1 cellular context compared by ENCODE assay signal in genomic region chr1:228494970-228495853, GRCh38.
TF ChIP-seq lines count a peak whose summit lies in the region.

No MANE protein-coding gene starts in this region.

TF ChIP-seq in K562, 482 proteins besides CTCF, POLR2A, EP300 and RAD21:
- TF ChIP-seq CHD7 (IDR thresholded peaks at IDR 0.05; ENCODE audit: low read depth, low read length) (no peak), SUPT5H (IDR thresholded peaks at IDR 0.05) (peak; percentile 44; the same call in 1 of the 2 replicates), ZEB2 (IDR thresholded peaks at IDR 0.05) (no peak), RHOXF2B (CRISPR knock-in tag; conservative IDR thresholded peaks at IDR 0.05) (no peak), ZNF121 (CRISPR knock-in tag; conservative IDR thresholded peaks at IDR 0.05) (no peak), SMAD3 (CRISPR knock-in tag; conservative IDR thresholded peaks at IDR 0.05) (no peak), SP1 (CRISPR knock-in tag; IDR thresholded peaks at IDR 0.05) (no peak), TAF7 (tag; IDR thresholded peaks at IDR 0.05) (no peak), RBFOX2 (IDR thresholded peaks at IDR 0.05; ENCODE audit: low read depth, low read length) (peak; percentile 59; the same call in 1 of the 2 replicates), THAP12 (CRISPR knock-in tag; IDR thresholded peaks at IDR 0.05) (no peak), ZNF584 (CRISPR knock-in tag; IDR thresholded peaks at IDR 0.05; ENCODE audit: low read depth) (no peak), POLR2G (IDR thresholded peaks at IDR 0.05; ENCODE audit: low read depth, low read length) (peak; percentile 44), E2F8 (IDR thresholded peaks at IDR 0.05; ENCODE audit: low read depth, partially characterized antibody) (peak; percentile 43), PML (IDR thresholded peaks at IDR 0.05; ENCODE audit: low read length) (peak; percentile 23; the same call in 1 of the 2 replicates), NBN (IDR thresholded peaks at IDR 0.05; ENCODE audit: low read depth) (no peak), HBP1 (CRISPR knock-in tag; IDR thresholded peaks at IDR 0.05) (peak; percentile 5; the same call in 1 of the 2 replicates), ZBTB9 (CRISPR knock-in tag; IDR thresholded peaks at IDR 0.05) (0 out of 2 replicates have a peak, but pooled peaks have one; percentile 24), ZNF324 (CRISPR knock-in tag; IDR thresholded peaks at IDR 0.05) (peak; percentile 6; the same call in 1 of the 2 replicates), MAZ (CRISPR knock-in tag; conservative IDR thresholded peaks at IDR 0.05 in 1 of 2, IDR thresholded peaks at IDR 0.05 in 1 of 2) (0 out of 4 replicates have a peak, but pooled peaks of 1 of the 2 experiments have one; percentile 42), ZNF124 (CRISPR knock-in tag; IDR thresholded peaks at IDR 0.05) (no peak), ATF4 (CRISPR knock-in tag; IDR thresholded peaks at IDR 0.05) (no peak), THRB (CRISPR knock-in tag; conservative IDR thresholded peaks at IDR 0.05) (peak; percentile 38; the same call in 1 of the 2 replicates), ELF1 (tag; IDR thresholded peaks at IDR 0.05) (no peak), RBBP5 (IDR thresholded peaks at IDR 0.05; ENCODE audit: borderline replicate concordance, insufficient read depth, low read length, poor library complexity, severe bottlenecking) (no peak), ELF4 (CRISPR knock-in tag; IDR thresholded peaks at IDR 0.05) (peak; percentile 81), CBFA2T2 (conservative IDR thresholded peaks at IDR 0.05) (no peak), GABPB2 (CRISPR knock-in tag; conservative IDR thresholded peaks at IDR 0.05) (peak; percentile 8; the same call in 1 of the 2 replicates), ETV6 (IDR thresholded peaks at IDR 0.05; ENCODE audit: borderline replicate concordance in 1 of 2, low read depth in 2 of 2, low read length in 1 of 2) (no peak), ETV6 (CRISPR knock-in tag; IDR thresholded peaks at IDR 0.05; ENCODE audit: borderline replicate concordance) (no peak), ARID2 (IDR thresholded peaks at IDR 0.05) (no peak), CBX8 (IDR thresholded peaks at IDR 0.05; ENCODE audit: borderline replicate concordance, extremely low read depth, low read depth, low read length, poor library complexity, severe bottlenecking) (no peak), BRD4 (IDR thresholded peaks at IDR 0.05) (no peak), ZNF232 (CRISPR knock-in tag; IDR thresholded peaks at IDR 0.05) (no peak), TEAD1 (CRISPR knock-in tag; IDR thresholded peaks at IDR 0.05) (0 out of 4 replicates have a peak, but pooled peaks of 1 of the 2 experiments have one; percentile 21), OTX1 (CRISPR knock-in tag; IDR thresholded peaks at IDR 0.05) (peak; percentile 14; the same call in 1 of the 2 replicates), PKNOX1 (IDR thresholded peaks at IDR 0.05) (peak; percentile 75), CBX5 (IDR thresholded peaks at IDR 0.05; ENCODE audit: borderline replicate concordance, low read depth) (no peak), ELF2 (CRISPR knock-in tag; IDR thresholded peaks at IDR 0.05) (no peak)
